1 cellular context compared by ENCODE assay signal in genomic region chr12:6822461-6823135, GRCh38.
TF ChIP-seq lines count a peak whose summit lies in the region.

No MANE protein-coding gene starts in this region.

TF ChIP-seq in H1, 55 proteins besides CTCF, POLR2A, EP300 and RAD21:
- TF ChIP-seq RNF2 (IDR thresholded peaks at IDR 0.05; ENCODE audit: borderline replicate concordance, low read depth, low read length, missing control alignments, poor library complexity, severe bottlenecking) (no peak), TEAD4 (IDR thresholded peaks at IDR 0.05; ENCODE audit: low read depth, low read length) (no peak), POLR2AphosphoS5 (IDR thresholded peaks at IDR 0.05; ENCODE audit: low read depth, low read length) (no peak), GABPA (IDR thresholded peaks at IDR 0.05; ENCODE audit: borderline replicate concordance, insufficient read depth, low read length) (no peak), RBBP5 (IDR thresholded peaks at IDR 0.05; ENCODE audit: borderline replicate concordance, low read depth, low read length) (no peak), KDM5A (IDR thresholded peaks at IDR 0.05; ENCODE audit: low read length) (no peak), FOSL1 (IDR thresholded peaks at IDR 0.05; ENCODE audit: insufficient read depth, low read depth, low read length) (no peak), SIX5 (IDR thresholded peaks at IDR 0.05; ENCODE audit: low read depth, low read length) (no peak)
